ENCODE assay signal across 11 cellular contexts in the genomic region with DNA sequence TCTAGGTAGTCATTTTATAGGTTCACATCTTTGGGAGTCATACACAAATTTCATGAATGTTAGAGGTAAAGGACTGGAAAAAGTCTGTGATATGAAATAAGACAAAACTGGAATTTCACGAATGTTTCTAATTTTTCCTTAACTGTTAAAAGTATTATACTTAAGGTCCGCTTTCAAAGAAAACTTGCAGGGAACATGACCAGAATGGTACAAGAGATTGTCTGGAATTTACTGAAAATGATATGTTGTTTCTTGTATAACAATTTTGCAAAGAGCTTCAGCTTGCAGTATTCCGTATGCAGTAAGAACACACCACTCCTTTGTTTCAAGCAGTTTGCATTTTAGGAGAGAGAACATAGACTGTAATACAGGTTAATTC. TPM values are rescaled to one million over a fixed set of nuclear protein-coding genes. Genes with fewer than 3 reads are reported as not detected.
DNase-seq lines count a peak whose midpoint lies in the region; ATAC-seq and TF ChIP-seq lines count a peak whose summit lies in the region.
"Had no signal": no experiment of that assay in that cellular context is flagged by ENCODE, and none has a peak within 500 bp of the region (broad histone marks: within the 10 kb centered on the region; RNA-seq: fewer than 3 reads in every experiment).

No MANE protein-coding gene starts in this region.

- DNase-seq in T-helper 1 cell: no peak
- DNase-seq in left colon: no peak
- DNase-seq in SJCRH30: no peak
- DNase-seq in stimulated activated CD4-positive, alpha-beta T cell treated with anti-CD3 and anti-CD28 coated beads, Interleukin-12 subunit alpha, Interleukin-12 subunit beta, amount 100 ng/mL, for 4 hours: no peak
- DNase-seq: activated effector memory CD4-positive, alpha-beta T cell treated with anti-CD3 and anti-CD28 coated beads, Interleukin-2, amount 50 U/mL, for 16 hours; NCI-H1417; RPMI8226 had no signal

- H3K4me3 ChIP-seq in OCI-LY3 (ENCODE audit: low read length): peak overlapping the region; percentile 96; the same call in 1 of the 2 replicates
- peak overlapping the region; percentile 100 for H3K4me3 ChIP-seq in endocrine pancreas (ENCODE audit: control insufficient read depth, insufficient read depth, low read length)
- H3K4me3 ChIP-seq in rectal smooth muscle tissue (ENCODE audit: low read length): peak overlapping the region; percentile 2
- no peak overlapping the region for H3K4me3 ChIP-seq in SJCRH30

- peaks cover 31% of the 10 kb centered on the region for H3K4me1 Mint-ChIP-seq in T-helper 1 cell treated with Interleukin-12 subunit alpha and Interleukin-12 subunit beta and Interleukin-4 antibody, amounts not matched to agents 30 μg/mL and 1 μg/mL, for 36 hours (ENCODE audit: low read depth)

- H3K27ac Mint-ChIP-seq in T-helper 1 cell treated with Interleukin-12 subunit alpha and Interleukin-12 subunit beta and Interleukin-4 antibody, amounts not matched to agents 30 μg/mL and 1 μg/mL, for 36 hours: no peak overlapping the region

- H3K36me3 ChIP-seq in OCI-LY3 (replicated peaks; ENCODE audit: low read depth, low read length) (peaks cover 28% of the 10 kb centered on the region), endocrine pancreas (ENCODE audit: control insufficient read depth, insufficient read depth, low read length) (peaks cover 2% of the 10 kb centered on the region), rectal smooth muscle tissue (ENCODE audit: control insufficient read depth, insufficient read depth, low read length) (peaks cover 8% of the 10 kb centered on the region), SJCRH30 (peaks cover 39% of the 10 kb centered on the region)

- H3K4me3 Mint-ChIP-seq in T-helper 1 cell treated with Interleukin-12 subunit alpha and Interleukin-12 subunit beta and Interleukin-4 antibody, amounts not matched to agents 30 μg/mL and 1 μg/mL, for 36 hours: peak overlapping the region; percentile 86

- intact Hi-C loops in left colon (cut with DNase I, micrococcal nuclease): no loop called here

- H3K9me3 ChIP-seq in OCI-LY3 (ENCODE audit: insufficient read depth, low read length) (no peaks in the 10 kb centered on the region), endocrine pancreas (ENCODE audit: control insufficient read depth, low read length) (no peaks in the 10 kb centered on the region), SJCRH30 (replicated peaks) (no peaks in the 10 kb centered on the region)

- 0 out of 2 replicates have a peak, but pooled peaks cover 6% of the 10 kb centered on the region for H4K20me1 ChIP-seq in OCI-LY3 (ENCODE audit: insufficient read depth, low read length)

- H3K9me3 Mint-ChIP-seq in T-helper 1 cell treated with Interleukin-12 subunit alpha and Interleukin-12 subunit beta and Interleukin-4 antibody, amounts not matched to agents 30 μg/mL and 1 μg/mL, for 36 hours: no peaks in the 10 kb centered on the region

- peaks cover 52% of the 10 kb centered on the region for H3K79me2 ChIP-seq in OCI-LY3 (ENCODE audit: low read length)

- H3K4me1 ChIP-seq in OCI-LY3 (ENCODE audit: low read length): peaks cover 11% of the 10 kb centered on the region; the same call in 1 of the 2 replicates
- peaks cover 9% of the 10 kb centered on the region for H3K4me1 ChIP-seq in endocrine pancreas (ENCODE audit: control insufficient read depth, insufficient read depth, low read length)
- H3K4me1 ChIP-seq in rectal smooth muscle tissue (ENCODE audit: control insufficient read depth, insufficient read depth, low read length): peaks cover 7% of the 10 kb centered on the region
- H3K4me1 ChIP-seq in SJCRH30: no peaks in the 10 kb centered on the region; the same call in 1 of the 2 replicates

- H3K27me3 ChIP-seq in OCI-LY3 (ENCODE audit: low read depth, low read length): no peaks in the 10 kb centered on the region
- H3K27me3 ChIP-seq in endocrine pancreas (ENCODE audit: control insufficient read depth, insufficient read depth, low read length): no peaks in the 10 kb centered on the region
- H3K27me3 ChIP-seq in rectal smooth muscle tissue (ENCODE audit: control insufficient read depth, insufficient read depth, low read length): no peaks in the 10 kb centered on the region
- no peaks in the 10 kb centered on the region for H3K27me3 ChIP-seq in SJCRH30

- no peak for ATAC-seq in left colon

- H3K4me2 ChIP-seq in OCI-LY3 (ENCODE audit: low read length): peak overlapping the region; percentile 92

- TF ChIP-seq CTCF in OCI-LY3 (IDR thresholded peaks at IDR 0.05; ENCODE audit: low read depth, low read length): no peak

- H2AFZ ChIP-seq in OCI-LY3 (ENCODE audit: low read depth, low read length): no peak overlapping the region

- H3K27me3 Mint-ChIP-seq in T-helper 1 cell treated with Interleukin-12 subunit alpha and Interleukin-12 subunit beta and Interleukin-4 antibody, amounts not matched to agents 30 μg/mL and 1 μg/mL, for 36 hours (ENCODE audit: low read depth): no peaks in the 10 kb centered on the region

- H3K36me3 Mint-ChIP-seq in T-helper 1 cell treated with Interleukin-12 subunit alpha and Interleukin-12 subunit beta and Interleukin-4 antibody, amounts not matched to agents 30 μg/mL and 1 μg/mL, for 36 hours (ENCODE audit: low read depth): peaks cover 24% of the 10 kb centered on the region

- H3K9ac ChIP-seq in OCI-LY3 (ENCODE audit: low read length): no peak overlapping the region
- no peak overlapping the region for H3K9ac ChIP-seq in endocrine pancreas (ENCODE audit: control insufficient read depth, insufficient read depth, low read length)
- no peak overlapping the region for H3K9ac ChIP-seq in rectal smooth muscle tissue (ENCODE audit: low read length)

- H3K27ac ChIP-seq in OCI-LY3 (ENCODE audit: low read length) (no peak overlapping the region), rectal smooth muscle tissue (ENCODE audit: low read depth, low read length) (no peak overlapping the region), SJCRH30 (no peak overlapping the region)

RNA-seq across cellular contexts. Expression of a gene that starts 1.6 kb away (rescaled TPM):
- total RNA-seq in left colon: 10 to 100 TPM; 70.1 to 75.6 TPM
- 128 and 139 TPM in 2 replicates for total RNA-seq in SJCRH30 (2014; rRNA removed; shearing (Covaris generic))

RNA-seq across cellular contexts. Expression of a gene that starts 32.2 kb away (rescaled TPM):
- total RNA-seq in left colon: 10 to 100 TPM; 31.0 to 35.0 TPM
- 44.2 and 44.5 TPM in 2 replicates for total RNA-seq in SJCRH30 (2014; rRNA removed; shearing (Covaris generic))
